Comparison of ENCODE assay signal across 15 cellular contexts in genomic region chr5:66666778-66667177, GRCh38.
DNase-seq lines count a peak whose midpoint lies in the region; ATAC-seq, FAIRE-seq and TF ChIP-seq lines count a peak whose summit lies in the region.
"Had no signal": no experiment of that assay in that cellular context is flagged by ENCODE, and none has a peak within 500 bp of the region (broad histone marks: within the 10 kb centered on the region; RNA-seq: fewer than 3 reads in every experiment).

No MANE protein-coding gene starts in this region.

- TF ChIP-seq EP300 in K562 (IDR thresholded peaks at IDR 0.05; ENCODE audit: low read length): no peak

- H3K27ac ChIP-seq in K562 (ENCODE audit: extremely low read depth, low read depth, low read length) (no peak overlapping the region), psoas muscle (no peak overlapping the region)
- H3K27ac ChIP-seq: brain microvascular endothelial cell had no signal

- no peak for ATAC-seq in K562
- no peak for ATAC-seq in HG02852 (IDR thresholded peaks at IDR 0.05; ENCODE audit: unreplicated experiment)
- no peak for ATAC-seq in HG03521 (IDR thresholded peaks at IDR 0.05; ENCODE audit: unreplicated experiment)
- no peak for ATAC-seq in psoas muscle
- ATAC-seq: effector memory CD8-positive, alpha-beta T cell; Right ventricle myocardium inferior had no signal

- POLR2A ChIA-PET in K562 (lab: Yijun Ruan, JAX): interaction anchor here (0.8 kb wide), 1 partner anchor 34 kb away, joined by 3 read pairs; no protein-coding TSS in a partner anchor

- H3K27me3 ChIP-seq in BE2C: no peaks in the 10 kb centered on the region
- H3K27me3 ChIP-seq in K562 (ENCODE audit: control insufficient read depth in 2 of 2, insufficient read depth in 2 of 2, low read length in 2 of 2): no peaks in the 10 kb centered on the region; a peak in 1 of 5 replicates
- no peaks in the 10 kb centered on the region for H3K27me3 ChIP-seq in psoas muscle (ENCODE audit: insufficient read depth in 3 of 3, low read length in 2 of 3)
- H3K27me3 ChIP-seq: brain microvascular endothelial cell had no signal

- in situ Hi-C loops in K562 (cut with MboI): no loop called here

- no peak overlapping the region for H2AFZ ChIP-seq in K562 (ENCODE audit: low read depth, low read length)

- H4K20me1 ChIP-seq in K562 (replicated peaks; ENCODE audit: control insufficient read depth, insufficient read depth, low read length): no peaks in the 10 kb centered on the region

- no peak for TF ChIP-seq CTCF in BE2C (IDR thresholded peaks at IDR 0.05; ENCODE audit: low read depth, low read length)
- no peak for TF ChIP-seq CTCF in K562 (IDR thresholded peaks at IDR 0.05 in 2 of 3, conservative IDR thresholded peaks at IDR 0.05 in 1 of 3; ENCODE audit: insufficient read depth in 2 of 3, low read depth in 1 of 3, low read length in 3 of 3)
- no peak for TF ChIP-seq CTCF in psoas muscle (IDR thresholded peaks at IDR 0.05)

- WGBS in K562 (ENCODE audit: insufficient coverage, low coverage, missing lambda C conversion rate): 3% methylated on average over 3 of the region's 3 CpGs
- WGBS in psoas muscle, 3 donors: 57 to 83% (median 61%) methylated on average over 3 of the region's 3 CpGs

- intact Hi-C loops in K562 (cut with micrococcal nuclease) (no loop called here), psoas muscle (cut with DNase I) (no loop called here)

- H3K4me1 ChIP-seq in BE2C (peaks cover 7% of the 10 kb centered on the region; the same call in 1 of the 2 replicates), K562 (replicated peaks in 1 of 2; ENCODE audit: control insufficient read depth in 2 of 2, insufficient read depth in 2 of 2, low read length in 2 of 2) (no peaks in the 10 kb centered on the region), psoas muscle (no peaks in the 10 kb centered on the region)

- H3K36me3 ChIP-seq in BE2C (no peaks in the 10 kb centered on the region), K562 (ENCODE audit: control insufficient read depth, insufficient read depth, low read length) (no peaks in the 10 kb centered on the region), psoas muscle (ENCODE audit: insufficient read depth in 1 of 2, low read depth in 1 of 2) (no peaks in the 10 kb centered on the region)
- H3K36me3 ChIP-seq: brain microvascular endothelial cell had no signal

- no peak overlapping the region for H3K4me3 ChIP-seq in BE2C (ENCODE audit: low read depth, low read length)
- no peak overlapping the region for H3K4me3 ChIP-seq in K562
- H3K4me3 ChIP-seq in psoas muscle: no peak overlapping the region

- no peak for TF ChIP-seq POLR2A in K562 (conservative IDR thresholded peaks at IDR 0.05)

- no peaks in the 10 kb centered on the region for H3K9me3 ChIP-seq in BE2C
- H3K9me3 ChIP-seq in K562 (replicated peaks; ENCODE audit: control insufficient read depth, insufficient read depth, low read depth, low read length): no peaks in the 10 kb centered on the region
- no peaks in the 10 kb centered on the region for H3K9me3 ChIP-seq in psoas muscle

- no peak for FAIRE-seq in K562 (lab: Jason Lieb, UNC)
- FAIRE-seq: G401.6, TTC549 had no signal

- DNase-seq in BE2C (peak; percentile 81), DMS53 treated with DMSO at 0.1 percent for 48 hours (lab: John Stamatoyannopoulos, UW; ENCODE audit: unreplicated experiment) (peak; percentile 14), NCI-H2107 treated with DMSO at 0.1 percent for 48 hours (lab: John Stamatoyannopoulos, UW; ENCODE audit: unreplicated experiment) (peak; percentile 50), K562 (ENCODE audit: extremely low read depth in 1 of 4, low spot score in 3 of 4) (peak in 1 of 4 experiments; percentile 3), GDM1 (lab: John Stamatoyannopoulos, UW) (no peak), psoas muscle (no peak)
- DNase-seq: activated naive CD4-positive, alpha-beta T cell treated with Interleukin-2 at 50 U/mL for 16 hours; AML-193; brain microvascular endothelial cell; effector memory CD8-positive, alpha-beta T cell had no signal

- H3K4me2 ChIP-seq in K562 (ENCODE audit: insufficient read depth, low read length): no peak overlapping the region

- H3K79me2 ChIP-seq in K562 (ENCODE audit: control insufficient read depth, insufficient read depth, low read length): no peaks in the 10 kb centered on the region

- no peaks in the 10 kb centered on the region for H3K9me1 ChIP-seq in K562 (ENCODE audit: control insufficient read depth, insufficient read depth, low read length)

- H3K9ac ChIP-seq in K562 (ENCODE audit: insufficient read depth in 1 of 2, low read depth in 2 of 2, low read length in 2 of 2): no peak overlapping the region

- CTCF ChIA-PET in K562 (lab: Yijun Ruan, JAX; ENCODE audit: low intra/inter-chr PET ratio): no interaction called here

- BruUV-seq in K562 (replicated peaks; lab: Mats Ljungman, UMichigan): no TSS peak

- TF ChIP-seq RAD21 in K562 (CRISPR knock-in tag; conservative IDR thresholded peaks at IDR 0.05 in 1 of 2, IDR thresholded peaks at IDR 0.05 in 1 of 2): no peak

TF ChIP-seq in K562, 482 proteins besides CTCF, POLR2A, EP300 and RAD21:
- TF ChIP-seq NFIC (IDR thresholded peaks at IDR 0.05) (peak; percentile 78), CC2D1A (IDR thresholded peaks at IDR 0.05) (no peak), NFIX (CRISPR knock-in tag; IDR thresholded peaks at IDR 0.05; ENCODE audit: low read depth) (0 out of 2 replicates have a peak, but pooled peaks have one; percentile 35)

Comparison
In these comparisons a context has a peak if more than half of its experiments do, and no peak if none do; other contexts are left out.
1. DNase-seq: peak in BE2C (single experiment), DMS53 treated with DMSO at 0.1 percent for 48 hours (single experiment) and NCI-H2107 treated with DMSO at 0.1 percent for 48 hours (single experiment); none in GDM1 (single experiment) and psoas muscle (0 of 2).